Comparison of ENCODE assay signal across 1 cellular context in genomic region chr3:84958495-84959469, GRCh38.
TF ChIP-seq lines count a peak whose summit lies in the region.

Gene CADM2, plus strand, starts transcription at chr3:84958989.

TF ChIP-seq in GM12878, 131 proteins besides CTCF, POLR2A, EP300 and RAD21 (continued from another document):
- TF ChIP-seq, protein P1, sequence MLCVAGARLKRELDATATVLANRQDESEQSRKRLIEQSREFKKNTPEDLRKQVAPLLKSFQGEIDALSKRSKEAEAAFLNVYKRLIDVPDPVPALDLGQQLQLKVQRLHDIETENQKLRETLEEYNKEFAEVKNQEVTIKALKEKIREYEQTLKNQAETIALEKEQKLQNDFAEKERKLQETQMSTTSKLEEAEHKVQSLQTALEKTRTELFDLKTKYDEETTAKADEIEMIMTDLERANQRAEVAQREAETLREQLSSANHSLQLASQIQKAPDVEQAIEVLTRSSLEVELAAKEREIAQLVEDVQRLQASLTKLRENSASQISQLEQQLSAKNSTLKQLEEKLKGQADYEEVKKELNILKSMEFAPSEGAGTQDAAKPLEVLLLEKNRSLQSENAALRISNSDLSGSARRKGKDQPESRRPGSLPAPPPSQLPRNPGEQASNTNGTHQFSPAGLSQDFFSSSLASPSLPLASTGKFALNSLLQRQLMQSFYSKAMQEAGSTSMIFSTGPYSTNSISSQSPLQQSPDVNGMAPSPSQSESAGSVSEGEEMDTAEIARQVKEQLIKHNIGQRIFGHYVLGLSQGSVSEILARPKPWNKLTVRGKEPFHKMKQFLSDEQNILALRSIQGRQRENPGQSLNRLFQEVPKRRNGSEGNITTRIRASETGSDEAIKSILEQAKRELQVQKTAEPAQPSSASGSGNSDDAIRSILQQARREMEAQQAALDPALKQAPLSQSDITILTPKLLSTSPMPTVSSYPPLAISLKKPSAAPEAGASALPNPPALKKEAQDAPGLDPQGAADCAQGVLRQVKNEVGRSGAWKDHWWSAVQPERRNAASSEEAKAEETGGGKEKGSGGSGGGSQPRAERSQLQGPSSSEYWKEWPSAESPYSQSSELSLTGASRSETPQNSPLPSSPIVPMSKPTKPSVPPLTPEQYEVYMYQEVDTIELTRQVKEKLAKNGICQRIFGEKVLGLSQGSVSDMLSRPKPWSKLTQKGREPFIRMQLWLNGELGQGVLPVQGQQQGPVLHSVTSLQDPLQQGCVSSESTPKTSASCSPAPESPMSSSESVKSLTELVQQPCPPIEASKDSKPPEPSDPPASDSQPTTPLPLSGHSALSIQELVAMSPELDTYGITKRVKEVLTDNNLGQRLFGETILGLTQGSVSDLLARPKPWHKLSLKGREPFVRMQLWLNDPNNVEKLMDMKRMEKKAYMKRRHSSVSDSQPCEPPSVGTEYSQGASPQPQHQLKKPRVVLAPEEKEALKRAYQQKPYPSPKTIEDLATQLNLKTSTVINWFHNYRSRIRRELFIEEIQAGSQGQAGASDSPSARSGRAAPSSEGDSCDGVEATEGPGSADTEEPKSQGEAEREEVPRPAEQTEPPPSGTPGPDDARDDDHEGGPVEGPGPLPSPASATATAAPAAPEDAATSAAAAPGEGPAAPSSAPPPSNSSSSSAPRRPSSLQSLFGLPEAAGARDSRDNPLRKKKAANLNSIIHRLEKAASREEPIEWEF (IDR thresholded peaks at IDR 0.05; ENCODE audit: insufficient replicate concordance, low read depth, low read length): no peak
- TF ChIP-seq RB1 (IDR thresholded peaks at IDR 0.05; ENCODE audit: borderline replicate concordance): no peak
- TF ChIP-seq ZZZ3 (IDR thresholded peaks at IDR 0.05; ENCODE audit: control insufficient read depth, insufficient read length, low read depth): no peak
- TF ChIP-seq SP1 (IDR thresholded peaks at IDR 0.05; ENCODE audit: low read depth, low read length): peak; percentile 38
- no peak for TF ChIP-seq ZBED1 (IDR thresholded peaks at IDR 0.05; ENCODE audit: borderline replicate concordance)
- TF ChIP-seq, protein P2, sequence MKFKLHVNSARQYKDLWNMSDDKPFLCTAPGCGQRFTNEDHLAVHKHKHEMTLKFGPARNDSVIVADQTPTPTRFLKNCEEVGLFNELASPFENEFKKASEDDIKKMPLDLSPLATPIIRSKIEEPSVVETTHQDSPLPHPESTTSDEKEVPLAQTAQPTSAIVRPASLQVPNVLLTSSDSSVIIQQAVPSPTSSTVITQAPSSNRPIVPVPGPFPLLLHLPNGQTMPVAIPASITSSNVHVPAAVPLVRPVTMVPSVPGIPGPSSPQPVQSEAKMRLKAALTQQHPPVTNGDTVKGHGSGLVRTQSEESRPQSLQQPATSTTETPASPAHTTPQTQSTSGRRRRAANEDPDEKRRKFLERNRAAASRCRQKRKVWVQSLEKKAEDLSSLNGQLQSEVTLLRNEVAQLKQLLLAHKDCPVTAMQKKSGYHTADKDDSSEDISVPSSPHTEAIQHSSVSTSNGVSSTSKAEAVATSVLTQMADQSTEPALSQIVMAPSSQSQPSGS (IDR thresholded peaks at IDR 0.05; ENCODE audit: low read length): no peak
- TF ChIP-seq, protein P3, sequence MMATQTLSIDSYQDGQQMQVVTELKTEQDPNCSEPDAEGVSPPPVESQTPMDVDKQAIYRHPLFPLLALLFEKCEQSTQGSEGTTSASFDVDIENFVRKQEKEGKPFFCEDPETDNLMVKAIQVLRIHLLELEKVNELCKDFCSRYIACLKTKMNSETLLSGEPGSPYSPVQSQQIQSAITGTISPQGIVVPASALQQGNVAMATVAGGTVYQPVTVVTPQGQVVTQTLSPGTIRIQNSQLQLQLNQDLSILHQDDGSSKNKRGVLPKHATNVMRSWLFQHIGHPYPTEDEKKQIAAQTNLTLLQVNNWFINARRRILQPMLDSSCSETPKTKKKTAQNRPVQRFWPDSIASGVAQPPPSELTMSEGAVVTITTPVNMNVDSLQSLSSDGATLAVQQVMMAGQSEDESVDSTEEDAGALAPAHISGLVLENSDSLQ (IDR thresholded peaks at IDR 0.05): peak; percentile 81
- TF ChIP-seq, protein P4, sequence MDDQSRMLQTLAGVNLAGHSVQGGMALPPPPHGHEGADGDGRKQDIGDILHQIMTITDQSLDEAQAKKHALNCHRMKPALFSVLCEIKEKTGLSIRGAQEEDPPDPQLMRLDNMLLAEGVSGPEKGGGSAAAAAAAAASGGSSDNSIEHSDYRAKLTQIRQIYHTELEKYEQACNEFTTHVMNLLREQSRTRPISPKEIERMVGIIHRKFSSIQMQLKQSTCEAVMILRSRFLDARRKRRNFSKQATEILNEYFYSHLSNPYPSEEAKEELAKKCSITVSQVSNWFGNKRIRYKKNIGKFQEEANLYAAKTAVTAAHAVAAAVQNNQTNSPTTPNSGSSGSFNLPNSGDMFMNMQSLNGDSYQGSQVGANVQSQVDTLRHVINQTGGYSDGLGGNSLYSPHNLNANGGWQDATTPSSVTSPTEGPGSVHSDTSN (IDR thresholded peaks at IDR 0.05; ENCODE audit: insufficient replicate concordance, low read depth, low read length): peak; percentile 69
- TF ChIP-seq DPF2 (IDR thresholded peaks at IDR 0.05): no peak
- TF ChIP-seq JUNB (IDR thresholded peaks at IDR 0.05): no peak
- TF ChIP-seq SIN3A (IDR thresholded peaks at IDR 0.05; ENCODE audit: low read depth, low read length): peak; percentile 31; the same call in 1 of the 2 replicates
- no peak for TF ChIP-seq EED (IDR thresholded peaks at IDR 0.05; ENCODE audit: low read depth)
- TF ChIP-seq IRF3 (IDR thresholded peaks at IDR 0.05): no peak
- TF ChIP-seq ELK1 (IDR thresholded peaks at IDR 0.05; ENCODE audit: low read depth, low read length): no peak
- peak; percentile 62 for TF ChIP-seq SUZ12 (IDR thresholded peaks at IDR 0.05; ENCODE audit: unreplicated experiment)
TF ChIP-seq in GM12878: peak in this region for 7.
